1 cellular context compared by ENCODE assay signal in the genomic region with DNA sequence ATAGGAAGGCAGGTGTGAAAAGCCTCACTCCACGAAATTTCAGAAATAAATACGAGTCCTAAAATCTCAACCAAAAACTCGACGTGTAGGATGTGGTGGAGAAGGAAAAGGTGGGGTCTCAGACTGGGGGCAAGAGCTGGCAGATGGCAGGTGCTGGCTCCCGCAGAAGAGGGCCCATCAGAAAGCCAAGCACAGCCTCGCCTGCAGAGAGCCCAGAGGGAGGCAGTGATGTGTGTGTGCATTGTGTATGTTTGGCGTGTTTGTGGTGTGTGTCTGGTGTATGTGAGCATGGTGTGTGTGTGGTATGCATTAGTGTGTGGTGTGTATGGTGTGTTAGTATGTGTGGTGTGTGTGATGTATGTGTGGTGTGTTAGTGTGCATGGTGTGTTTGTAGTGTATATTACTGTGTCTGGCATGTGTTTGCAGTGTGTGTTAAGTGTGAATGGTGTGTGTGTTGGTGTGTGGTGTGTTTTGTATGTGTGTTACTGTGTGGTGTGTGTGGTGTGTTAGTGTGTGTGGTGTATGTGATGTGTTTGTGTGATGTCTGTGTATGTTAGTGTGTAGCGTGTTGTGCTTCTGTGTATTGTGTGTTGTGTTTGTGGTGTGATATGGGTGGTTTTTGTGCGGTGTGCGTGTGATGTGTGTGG.
A peak's percentile ranks its signal among the peaks of the same experiment; 100 is the strongest.
TF ChIP-seq lines count a peak whose summit lies in the region.

No MANE protein-coding gene starts in this region.

TF ChIP-seq in HepG2, 621 proteins besides CTCF, POLR2A, EP300 and RAD21 (continued from another document):
- TF ChIP-seq, protein P1, sequence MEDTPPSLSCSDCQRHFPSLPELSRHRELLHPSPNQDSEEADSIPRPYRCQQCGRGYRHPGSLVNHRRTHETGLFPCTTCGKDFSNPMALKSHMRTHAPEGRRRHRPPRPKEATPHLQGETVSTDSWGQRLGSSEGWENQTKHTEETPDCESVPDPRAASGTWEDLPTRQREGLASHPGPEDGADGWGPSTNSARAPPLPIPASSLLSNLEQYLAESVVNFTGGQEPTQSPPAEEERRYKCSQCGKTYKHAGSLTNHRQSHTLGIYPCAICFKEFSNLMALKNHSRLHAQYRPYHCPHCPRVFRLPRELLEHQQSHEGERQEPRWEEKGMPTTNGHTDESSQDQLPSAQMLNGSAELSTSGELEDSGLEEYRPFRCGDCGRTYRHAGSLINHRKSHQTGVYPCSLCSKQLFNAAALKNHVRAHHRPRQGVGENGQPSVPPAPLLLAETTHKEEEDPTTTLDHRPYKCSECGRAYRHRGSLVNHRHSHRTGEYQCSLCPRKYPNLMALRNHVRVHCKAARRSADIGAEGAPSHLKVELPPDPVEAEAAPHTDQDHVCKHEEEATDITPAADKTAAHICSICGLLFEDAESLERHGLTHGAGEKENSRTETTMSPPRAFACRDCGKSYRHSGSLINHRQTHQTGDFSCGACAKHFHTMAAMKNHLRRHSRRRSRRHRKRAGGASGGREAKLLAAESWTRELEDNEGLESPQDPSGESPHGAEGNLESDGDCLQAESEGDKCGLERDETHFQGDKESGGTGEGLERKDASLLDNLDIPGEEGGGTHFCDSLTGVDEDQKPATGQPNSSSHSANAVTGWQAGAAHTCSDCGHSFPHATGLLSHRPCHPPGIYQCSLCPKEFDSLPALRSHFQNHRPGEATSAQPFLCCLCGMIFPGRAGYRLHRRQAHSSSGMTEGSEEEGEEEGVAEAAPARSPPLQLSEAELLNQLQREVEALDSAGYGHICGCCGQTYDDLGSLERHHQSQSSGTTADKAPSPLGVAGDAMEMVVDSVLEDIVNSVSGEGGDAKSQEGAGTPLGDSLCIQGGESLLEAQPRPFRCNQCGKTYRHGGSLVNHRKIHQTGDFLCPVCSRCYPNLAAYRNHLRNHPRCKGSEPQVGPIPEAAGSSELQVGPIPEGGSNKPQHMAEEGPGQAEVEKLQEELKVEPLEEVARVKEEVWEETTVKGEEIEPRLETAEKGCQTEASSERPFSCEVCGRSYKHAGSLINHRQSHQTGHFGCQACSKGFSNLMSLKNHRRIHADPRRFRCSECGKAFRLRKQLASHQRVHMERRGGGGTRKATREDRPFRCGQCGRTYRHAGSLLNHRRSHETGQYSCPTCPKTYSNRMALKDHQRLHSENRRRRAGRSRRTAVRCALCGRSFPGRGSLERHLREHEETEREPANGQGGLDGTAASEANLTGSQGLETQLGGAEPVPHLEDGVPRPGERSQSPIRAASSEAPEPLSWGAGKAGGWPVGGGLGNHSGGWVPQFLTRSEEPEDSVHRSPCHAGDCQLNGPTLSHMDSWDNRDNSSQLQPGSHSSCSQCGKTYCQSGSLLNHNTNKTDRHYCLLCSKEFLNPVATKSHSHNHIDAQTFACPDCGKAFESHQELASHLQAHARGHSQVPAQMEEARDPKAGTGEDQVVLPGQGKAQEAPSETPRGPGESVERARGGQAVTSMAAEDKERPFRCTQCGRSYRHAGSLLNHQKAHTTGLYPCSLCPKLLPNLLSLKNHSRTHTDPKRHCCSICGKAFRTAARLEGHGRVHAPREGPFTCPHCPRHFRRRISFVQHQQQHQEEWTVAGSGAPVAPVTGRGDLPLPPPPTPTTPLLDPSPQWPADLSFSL (CRISPR knock-in tag; IDR thresholded peaks at IDR 0.05): peak; percentile 60
- TF ChIP-seq FOXP1 (IDR thresholded peaks at IDR 0.05) (peak; percentile 67), FOXP1 (CRISPR knock-in tag; IDR thresholded peaks at IDR 0.05) (no peak), TBP (CRISPR knock-in tag; IDR thresholded peaks at IDR 0.05) (no peak), LCORL (IDR thresholded peaks at IDR 0.05) (0 out of 2 replicates have a peak, but pooled peaks have one; percentile 3), LCORL (CRISPR knock-in tag; IDR thresholded peaks at IDR 0.05) (no peak), RAD51 (IDR thresholded peaks at IDR 0.05; ENCODE audit: borderline replicate concordance) (peak; percentile 51), ARID4A (CRISPR knock-in tag; IDR thresholded peaks at IDR 0.05; ENCODE audit: borderline replicate concordance) (0 out of 2 replicates have a peak, but pooled peaks have one; percentile 21), ZFP90 (CRISPR knock-in tag; IDR thresholded peaks at IDR 0.05; ENCODE audit: borderline replicate concordance) (no peak), NONO (IDR thresholded peaks at IDR 0.05) (0 out of 2 replicates have a peak, but pooled peaks have one; percentile 8), NONO (CRISPR knock-in tag; conservative IDR thresholded peaks at IDR 0.05) (no peak), RXRA (CRISPR knock-in tag; IDR thresholded peaks at IDR 0.05) (no peak), NFRKB (IDR thresholded peaks at IDR 0.05) (0 out of 2 replicates have a peak, but pooled peaks have one; percentile 21), PHB2 (IDR thresholded peaks at IDR 0.05; ENCODE audit: partially characterized antibody) (peak; percentile 75), GPN1 (CRISPR knock-in tag; IDR thresholded peaks at IDR 0.05; ENCODE audit: borderline replicate concordance) (no peak), SRSF9 (IDR thresholded peaks at IDR 0.05; ENCODE audit: borderline replicate concordance, insufficient read depth, low read depth, low read length, poor library complexity, severe bottlenecking) (no peak), ZBTB20 (CRISPR knock-in tag; IDR thresholded peaks at IDR 0.05; ENCODE audit: borderline replicate concordance, low read depth) (no peak), ATF7 (IDR thresholded peaks at IDR 0.05) (peak; percentile 18; the same call in 1 of the 2 replicates), ATF7 (CRISPR knock-in tag; IDR thresholded peaks at IDR 0.05) (no peak), PLRG1 (conservative IDR thresholded peaks at IDR 0.05) (peak; percentile 80; the same call in 1 of the 2 replicates), NBN (conservative IDR thresholded peaks at IDR 0.05) (peak; percentile 96; the same call in 1 of the 2 replicates), ZNF260 (CRISPR knock-in tag; IDR thresholded peaks at IDR 0.05; ENCODE audit: borderline replicate concordance, low read depth) (no peak), ZNF282 (IDR thresholded peaks at IDR 0.05; ENCODE audit: partially characterized antibody) (peak; percentile 42), TRIM22 (IDR thresholded peaks at IDR 0.05) (peak; percentile 85; the same call in 1 of the 2 replicates), MNT (IDR thresholded peaks at IDR 0.05) (peak; percentile 26; the same call in 1 of the 2 replicates), GATAD2A (CRISPR knock-in tag; IDR thresholded peaks at IDR 0.05) (no peak), ZNF143 (CRISPR knock-in tag; IDR thresholded peaks at IDR 0.05) (no peak), ARNT (IDR thresholded peaks at IDR 0.05) (0 out of 2 replicates have a peak, but pooled peaks have one; percentile 92), SOX6 (IDR thresholded peaks at IDR 0.05) (peak; percentile 87; the same call in 1 of the 2 replicates), SOX6 (CRISPR knock-in tag; IDR thresholded peaks at IDR 0.05) (no peak), FOXA1 (IDR thresholded peaks at IDR 0.05) (peak; percentile 56; the same call in 1 of the 2 replicates), FOXA1 (CRISPR knock-in tag; IDR thresholded peaks at IDR 0.05) (no peak), RFX1 (IDR thresholded peaks at IDR 0.05) (0 out of 2 replicates have a peak, but pooled peaks have one; percentile 10)
- TF ChIP-seq, protein P2, sequence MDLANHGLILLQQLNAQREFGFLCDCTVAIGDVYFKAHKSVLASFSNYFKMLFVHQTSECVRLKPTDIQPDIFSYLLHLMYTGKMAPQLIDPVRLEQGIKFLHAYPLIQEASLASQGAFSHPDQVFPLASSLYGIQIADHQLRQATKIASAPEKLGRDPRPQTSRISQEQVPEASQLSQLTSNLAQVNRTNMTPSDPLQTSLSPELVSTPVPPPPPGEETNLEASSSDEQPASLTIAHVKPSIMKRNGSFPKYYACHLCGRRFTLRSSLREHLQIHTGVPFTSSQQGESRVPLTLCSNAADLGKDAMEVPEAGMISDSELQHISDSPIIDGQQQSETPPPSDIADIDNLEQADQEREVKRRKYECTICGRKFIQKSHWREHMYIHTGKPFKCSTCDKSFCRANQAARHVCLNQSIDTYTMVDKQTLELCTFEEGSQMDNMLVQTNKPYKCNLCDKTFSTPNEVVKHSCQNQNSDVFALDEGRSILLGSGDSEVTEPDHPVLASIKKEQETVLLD (CRISPR knock-in tag; IDR thresholded peaks at IDR 0.05; ENCODE audit: low read depth): no peak
